17 cellular contexts compared by ENCODE assay signal in genomic region chr4:81599646-81600231, GRCh38.
DNase-seq lines count a peak whose midpoint lies in the region; ATAC-seq lines count a peak whose summit lies in the region.
"Had no signal": no experiment of that assay in that cellular context is flagged by ENCODE, and none has a peak within 500 bp of the region (broad histone marks: within the 10 kb centered on the region; RNA-seq: fewer than 3 reads in every experiment).

No MANE protein-coding gene starts in this region.

- peaks cover 0 to 8% (median 0%) of the 10 kb centered on the region in 3 donors for H3K4me1 ChIP-seq in skeletal muscle tissue (ENCODE audit: control insufficient read depth in 3 of 3, insufficient read depth in 3 of 3, low read length in 3 of 3)
- H3K4me1 ChIP-seq: BE2C had no signal

- intact Hi-C loops in dendritic cell treated with granulocyte-macrophage colony-stimulating factor and Interleukin-4, amounts not matched to agents 40 ng/mL and 50 ng/mL, for 4 days (cut with micrococcal nuclease): no loop called here
- intact Hi-C loops in activated CD4-positive, alpha-beta memory T cell treated with anti-CD3 and anti-CD28 coated beads for 36 hours (cut with micrococcal nuclease): no loop called here
- intact Hi-C loops in activated T-helper 1 cell treated with anti-CD3 and anti-CD28 coated beads, Interleukin-12 subunit alpha, Interleukin-12 subunit beta, Interleukin-2, Interleukin-4 antibody, amounts not matched to agents 30 ng/mL and 10 ng/mL and 1 ng/mL, durations not matched to agents 14 hours and 24 hours and 36 hours (cut with micrococcal nuclease): no loop called here

- no peaks in the 10 kb centered on the region for H3K36me3 ChIP-seq in skeletal muscle tissue (ENCODE audit: control insufficient read depth in 3 of 3, insufficient read depth in 3 of 3, low read length in 3 of 3)
- H3K36me3 ChIP-seq: BE2C had no signal

- peak; percentile 13 for DNase-seq in NCI-H1048 (lab: John Stamatoyannopoulos, UW)
- DNase-seq in memory B cell (ENCODE audit: low spot score in 2 of 2): no peak
- no peak for DNase-seq in activated CD4-positive, alpha-beta memory T cell treated with anti-CD3 and anti-CD28 coated beads for 36 hours
- no peak for DNase-seq in activated T-helper 1 cell treated with anti-CD3 and anti-CD28 coated beads, Interleukin-12 subunit alpha, Interleukin-12 subunit beta, Interleukin-2, Interleukin-4 antibody, amounts not matched to agents 30 ng/mL and 10 ng/mL and 1 ng/mL, durations not matched to agents 14 hours and 24 hours and 36 hours (ENCODE audit: low spot score)
- DNase-seq in NOMO-1 (lab: John Stamatoyannopoulos, UW; ENCODE audit: unreplicated experiment in 2 of 2): no peak
- DNase-seq: BE2C; Calu3; CD4-positive, alpha-beta T cell; H7; NCI-H1092 treated with DMSO at 0.1 percent for 48 hours; NCI-H1694; NCI-H345; NK-92 treated with Interleukin-12 subunit alpha and Interleukin-12 subunit beta, amount 100 ng/mL, for 24 hours; OCI-M1; SHP77 treated with DMSO at 0.1 percent for 48 hours had no signal

- no peaks in the 10 kb centered on the region for H3K9me3 Mint-ChIP-seq in dendritic cell treated with granulocyte-macrophage colony-stimulating factor and Interleukin-4, amounts not matched to agents 40 ng/mL and 50 ng/mL, for 4 days
- no peaks in the 10 kb centered on the region for H3K9me3 Mint-ChIP-seq in memory B cell
- peaks cover 2% of the 10 kb centered on the region for H3K9me3 Mint-ChIP-seq in activated CD4-positive, alpha-beta memory T cell treated with anti-CD3 and anti-CD28 coated beads for 36 hours
- no peaks in the 10 kb centered on the region for H3K9me3 Mint-ChIP-seq in activated T-helper 1 cell treated with anti-CD3 and anti-CD28 coated beads, Interleukin-12 subunit alpha, Interleukin-12 subunit beta, Interleukin-2, Interleukin-4 antibody, amounts not matched to agents 30 ng/mL and 10 ng/mL and 1 ng/mL, durations not matched to agents 14 hours and 24 hours and 36 hours
- H3K9me3 Mint-ChIP-seq: CD4-positive, alpha-beta T cell had no signal

- H3K4me3 ChIP-seq in skeletal muscle tissue (ENCODE audit: low read length in 3 of 3): no peak overlapping the region

- no peak overlapping the region for H3K9ac ChIP-seq in skeletal muscle tissue (ENCODE audit: low read depth in 1 of 3, low read length in 3 of 3)

- H3K27me3 ChIP-seq in skeletal muscle tissue (ENCODE audit: control insufficient read depth in 3 of 3, insufficient read depth in 3 of 3, low read length in 3 of 3): no peaks in the 10 kb centered on the region
- H3K27me3 ChIP-seq: BE2C had no signal

- no peak overlapping the region for H3K4me3 Mint-ChIP-seq in dendritic cell treated with granulocyte-macrophage colony-stimulating factor and Interleukin-4, amounts not matched to agents 40 ng/mL and 50 ng/mL, for 4 days
- no peak overlapping the region for H3K4me3 Mint-ChIP-seq in memory B cell
- H3K4me3 Mint-ChIP-seq in activated CD4-positive, alpha-beta memory T cell treated with anti-CD3 and anti-CD28 coated beads for 36 hours: no peak overlapping the region
- H3K4me3 Mint-ChIP-seq in activated T-helper 1 cell treated with anti-CD3 and anti-CD28 coated beads, Interleukin-12 subunit alpha, Interleukin-12 subunit beta, Interleukin-2, Interleukin-4 antibody, amounts not matched to agents 30 ng/mL and 10 ng/mL and 1 ng/mL, durations not matched to agents 14 hours and 24 hours and 36 hours: no peak overlapping the region
- H3K4me3 Mint-ChIP-seq: CD4-positive, alpha-beta T cell had no signal

- ATAC-seq in memory B cell (ENCODE audit: low read depth): no peak

- H3K27me3 Mint-ChIP-seq in dendritic cell treated with granulocyte-macrophage colony-stimulating factor and Interleukin-4, amounts not matched to agents 40 ng/mL and 50 ng/mL, for 4 days: no peaks in the 10 kb centered on the region
- H3K27me3 Mint-ChIP-seq in memory B cell: no peaks in the 10 kb centered on the region
- peaks cover 4% of the 10 kb centered on the region for H3K27me3 Mint-ChIP-seq in activated CD4-positive, alpha-beta memory T cell treated with anti-CD3 and anti-CD28 coated beads for 36 hours
- peaks cover 2% of the 10 kb centered on the region for H3K27me3 Mint-ChIP-seq in activated T-helper 1 cell treated with anti-CD3 and anti-CD28 coated beads, Interleukin-12 subunit alpha, Interleukin-12 subunit beta, Interleukin-2, Interleukin-4 antibody, amounts not matched to agents 30 ng/mL and 10 ng/mL and 1 ng/mL, durations not matched to agents 14 hours and 24 hours and 36 hours (ENCODE audit: insufficient read depth)
- H3K27me3 Mint-ChIP-seq: CD4-positive, alpha-beta T cell had no signal

- H3K27ac ChIP-seq in skeletal muscle tissue (ENCODE audit: low read depth, low read length): peak overlapping the region; percentile 27

- CTCF ChIA-PET in activated CD4-positive, alpha-beta memory T cell treated with anti-CD3 and anti-CD28 coated beads for 36 hours (lab: Charles Lee): no interaction called here

- H3K27ac Mint-ChIP-seq in dendritic cell treated with granulocyte-macrophage colony-stimulating factor and Interleukin-4, amounts not matched to agents 40 ng/mL and 50 ng/mL, for 4 days: peak overlapping the region; percentile 74
- peak overlapping the region; percentile 50 for H3K27ac Mint-ChIP-seq in memory B cell
- H3K27ac Mint-ChIP-seq in activated CD4-positive, alpha-beta memory T cell treated with anti-CD3 and anti-CD28 coated beads for 36 hours: no peak overlapping the region
- H3K27ac Mint-ChIP-seq in activated T-helper 1 cell treated with anti-CD3 and anti-CD28 coated beads, Interleukin-12 subunit alpha, Interleukin-12 subunit beta, Interleukin-2, Interleukin-4 antibody, amounts not matched to agents 30 ng/mL and 10 ng/mL and 1 ng/mL, durations not matched to agents 14 hours and 24 hours and 36 hours: no peak overlapping the region
- H3K27ac Mint-ChIP-seq: CD4-positive, alpha-beta T cell had no signal

- no peaks in the 10 kb centered on the region for H3K9me3 ChIP-seq in skeletal muscle tissue (ENCODE audit: control insufficient read depth in 3 of 3, low read length in 3 of 3)
- H3K9me3 ChIP-seq: BE2C had no signal

- POLR2A ChIA-PET in activated CD4-positive, alpha-beta memory T cell treated with anti-CD3 and anti-CD28 coated beads for 36 hours (lab: Charles Lee): no interaction called here

- H3K4me1 Mint-ChIP-seq in dendritic cell treated with granulocyte-macrophage colony-stimulating factor and Interleukin-4, amounts not matched to agents 40 ng/mL and 50 ng/mL, for 4 days (ENCODE audit: low read depth): peaks cover 8% of the 10 kb centered on the region
- H3K4me1 Mint-ChIP-seq in memory B cell: peaks cover 5% of the 10 kb centered on the region
- H3K4me1 Mint-ChIP-seq in activated CD4-positive, alpha-beta memory T cell treated with anti-CD3 and anti-CD28 coated beads for 36 hours (ENCODE audit: low read depth): peaks cover 5% of the 10 kb centered on the region
- H3K4me1 Mint-ChIP-seq in activated T-helper 1 cell treated with anti-CD3 and anti-CD28 coated beads, Interleukin-12 subunit alpha, Interleukin-12 subunit beta, Interleukin-2, Interleukin-4 antibody, amounts not matched to agents 30 ng/mL and 10 ng/mL and 1 ng/mL, durations not matched to agents 14 hours and 24 hours and 36 hours (ENCODE audit: low read depth): no peaks in the 10 kb centered on the region

- no peaks in the 10 kb centered on the region for H3K36me3 Mint-ChIP-seq in dendritic cell treated with granulocyte-macrophage colony-stimulating factor and Interleukin-4, amounts not matched to agents 40 ng/mL and 50 ng/mL, for 4 days (ENCODE audit: low read depth)
- H3K36me3 Mint-ChIP-seq in memory B cell: peaks cover 2% of the 10 kb centered on the region
- H3K36me3 Mint-ChIP-seq in activated CD4-positive, alpha-beta memory T cell treated with anti-CD3 and anti-CD28 coated beads for 36 hours: no peaks in the 10 kb centered on the region
- H3K36me3 Mint-ChIP-seq in activated T-helper 1 cell treated with anti-CD3 and anti-CD28 coated beads, Interleukin-12 subunit alpha, Interleukin-12 subunit beta, Interleukin-2, Interleukin-4 antibody, amounts not matched to agents 30 ng/mL and 10 ng/mL and 1 ng/mL, durations not matched to agents 14 hours and 24 hours and 36 hours (ENCODE audit: low read depth): no peaks in the 10 kb centered on the region

Comparison
In these comparisons a context has a peak if more than half of its experiments do, and no peak if none do; other contexts are left out.
1. H3K27ac Mint-ChIP-seq: peak in dendritic cell treated with granulocyte-macrophage colony-stimulating factor and Interleukin-4, amounts not matched to agents 40 ng/mL and 50 ng/mL, for 4 days (single experiment) and memory B cell (single experiment); none in activated CD4-positive, alpha-beta memory T cell treated with anti-CD3 and anti-CD28 coated beads for 36 hours (single experiment) and activated T-helper 1 cell treated with anti-CD3 and anti-CD28 coated beads, Interleukin-12 subunit alpha, Interleukin-12 subunit beta, Interleukin-2, Interleukin-4 antibody, amounts not matched to agents 30 ng/mL and 10 ng/mL and 1 ng/mL, durations not matched to agents 14 hours and 24 hours and 36 hours (single experiment).